ENCODE assay signal across 24 cellular contexts in the genomic region with DNA sequence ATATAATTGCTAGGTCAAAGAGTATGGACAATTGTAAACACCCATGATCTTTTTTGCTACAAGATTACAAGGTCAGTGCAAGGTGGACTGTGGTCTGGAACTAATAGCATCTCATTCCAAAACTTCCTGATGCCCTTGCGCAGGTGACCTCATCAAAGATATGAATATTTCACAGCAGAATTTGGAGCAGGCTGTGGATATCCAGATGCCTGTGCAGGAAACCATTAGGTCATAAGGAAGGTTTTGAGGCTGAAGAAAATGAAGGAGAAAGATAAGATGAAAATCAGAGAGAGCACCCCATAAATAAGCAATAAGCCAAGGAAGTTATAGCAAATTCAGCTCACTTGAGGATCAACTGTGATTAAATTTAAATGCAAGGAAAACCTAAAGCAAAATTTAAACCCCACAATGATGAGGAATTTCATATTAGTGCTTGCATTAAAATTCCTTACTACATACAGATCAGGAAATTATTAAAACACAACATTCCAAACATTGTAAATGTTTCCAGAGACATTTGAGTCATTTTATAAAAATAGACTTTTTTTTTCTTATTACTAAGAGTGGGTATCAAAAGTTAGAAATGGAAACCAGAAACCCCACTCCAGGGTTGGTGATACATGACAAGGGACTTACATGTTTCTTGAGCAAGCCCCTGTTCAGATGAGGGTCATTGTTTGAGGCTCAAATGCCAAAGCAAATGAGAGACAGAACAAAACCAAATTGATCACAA.
DNase-seq lines count a peak whose midpoint lies in the region; FAIRE-seq and TF ChIP-seq lines count a peak whose summit lies in the region.
"Had no signal": no experiment of that assay in that cellular context is flagged by ENCODE, and none has a peak within 500 bp of the region (broad histone marks: within the 10 kb centered on the region; RNA-seq: fewer than 3 reads in every experiment).

No MANE protein-coding gene starts in this region.

- H3K79me2 ChIP-seq in SK-N-SH (ENCODE audit: insufficient read depth) (no peaks in the 10 kb centered on the region), endothelial cell of umbilical vein (ENCODE audit: control insufficient read depth, insufficient read depth, low read length) (no peaks in the 10 kb centered on the region), PC-9 (ENCODE audit: low read depth) (no peaks in the 10 kb centered on the region)

- TF ChIP-seq POLR2A in endothelial cell of umbilical vein (IDR thresholded peaks at IDR 0.05; ENCODE audit: low read depth, low read length), result no peak

- CTCF ChIA-PET in AG04450 (lab: Charles Lee) (no interaction called here), SK-N-SH (lab: Yijun Ruan, JAX) (no interaction called here), endothelial cell of umbilical vein (lab: Charles Lee) (no interaction called here), PC-9 (lab: Charles Lee) (no interaction called here)
- CTCF ChIA-PET in CD4-positive, alpha-beta memory T cell (lab: Charles Lee; ENCODE audit: partially characterized antibody), result no interaction called here

- H4K20me1 ChIP-seq in SK-N-SH (ENCODE audit: insufficient read depth), result no peaks in the 10 kb centered on the region
- H4K20me1 ChIP-seq in endothelial cell of umbilical vein (replicated peaks; ENCODE audit: control insufficient read depth, extremely low read depth, insufficient read depth, low read length), result no peaks in the 10 kb centered on the region
- no peaks in the 10 kb centered on the region for H4K20me1 ChIP-seq in PC-9 (ENCODE audit: insufficient read depth)

- POLR2A ChIA-PET in AG04450 (lab: Yijun Ruan, JAX) (no interaction called here), SK-N-SH (lab: Yijun Ruan, JAX) (no interaction called here), endothelial cell of umbilical vein (lab: Charles Lee) (no interaction called here), PC-9 (lab: Charles Lee; ENCODE audit: unreplicated experiment) (no interaction called here)
- POLR2A ChIA-PET in CD4-positive, alpha-beta memory T cell (lab: Charles Lee; ENCODE audit: partially characterized antibody), result no interaction called here

- DNase-seq in AG04450 (ENCODE audit: low read depth, low spot score), result no peak
- DNase-seq in SK-N-SH, result no peak
- DNase-seq in endothelial cell of umbilical vein (ENCODE audit: low read depth, low spot score), result peak; percentile 36
- no peak for DNase-seq in osteocyte (ENCODE audit: extremely low spot score, unreplicated experiment)
- no peak for DNase-seq in activated CD8-positive, alpha-beta memory T cell treated with anti-CD3 and anti-CD28 coated beads for 24 hours
- no peak for DNase-seq in effector memory CD4-positive, alpha-beta T cell
- DNase-seq in CD4-positive, alpha-beta memory T cell, result no peak
- no peak for DNase-seq in PC-9
- DNase-seq: 8988T; BE2C; CD4-positive, alpha-beta T cell; DMS153; EL; MM.1S; NCI-H1092; NCI-H1436 treated with DMSO at 0.1 percent for 48 hours; NCI-H2029; NCI-H2171; NCI-H446 treated with DMSO at 0.1 percent for 48 hours; NCI-H69; Peyer's patch had no signal

- no peak overlapping the region for H3K4me3 ChIP-seq in AG04450 (ENCODE audit: low read depth, low read length)
- H3K4me3 ChIP-seq in SK-N-SH (ENCODE audit: low read depth in 2 of 2, low read length in 1 of 2), result no peak overlapping the region
- no peak overlapping the region for H3K4me3 ChIP-seq in endothelial cell of umbilical vein (replicated peaks in 1 of 3; ENCODE audit: insufficient read depth in 1 of 3, low read depth in 1 of 3, low read length in 3 of 3)
- H3K4me3 ChIP-seq in effector memory CD4-positive, alpha-beta T cell (ENCODE audit: insufficient read depth, low read depth, low read length, poor library complexity, severe bottlenecking), result no peak overlapping the region
- H3K4me3 ChIP-seq in CD4-positive, alpha-beta memory T cell (ENCODE audit: low read length in 2 of 2), result no peak overlapping the region
- no peak overlapping the region for H3K4me3 ChIP-seq in PC-9
- H3K4me3 ChIP-seq: Peyer's patch had no signal

- H3K27ac ChIP-seq in AG04450 (ENCODE audit: low read depth, low read length) (peak overlapping the region; percentile 43), SK-N-SH (ENCODE audit: low read depth in 2 of 2, low read length in 1 of 2) (peak overlapping the region; percentile 79 to 89; a peak in 3 of 4 replicates), endothelial cell of umbilical vein (ENCODE audit: insufficient read depth, low read depth, low read length) (peak overlapping the region; percentile 48), PC-9 (no peak overlapping the region)
- no peak overlapping the region for H3K27ac ChIP-seq in effector memory CD4-positive, alpha-beta T cell (ENCODE audit: insufficient read depth, low read length, poor library complexity, severe bottlenecking)
- no peak overlapping the region for H3K27ac ChIP-seq in CD4-positive, alpha-beta memory T cell (ENCODE audit: low read depth, low read length)
- H3K27ac ChIP-seq: Peyer's patch had no signal

- dilution Hi-C loops in endothelial cell of umbilical vein (cut with MboI; ENCODE audit: extremely low pct_ligation_motif_present, low sequenced_read_pairs), result no loop called here

- H3K4me1 Mint-ChIP-seq in osteocyte (ENCODE audit: unreplicated experiment), result peaks cover 46% of the 10 kb centered on the region
- H3K4me1 Mint-ChIP-seq in CD4-positive, alpha-beta memory T cell, result peaks cover 0 to 3% (median under 1%) of the 10 kb centered on the region in 4 donors

- no peak for TF ChIP-seq RAD21 in SK-N-SH (IDR thresholded peaks at IDR 0.05; ENCODE audit: low read length)

- intact Hi-C loops in endothelial cell of umbilical vein (cut with micrococcal nuclease), result loop anchor here (1.0 to 2.0 kb wide), 2 partner anchors 44 to 167 kb away; no protein-coding TSS in a partner anchor
- intact Hi-C loops in CD4-positive, alpha-beta memory T cell (cut with micrococcal nuclease), result no loop called here
- intact Hi-C loops in PC-9 (cut with micrococcal nuclease; ENCODE audit: unreplicated experiment), result no loop called here

- peak; percentile 81 for FAIRE-seq in endothelial cell of umbilical vein (lab: Jason Lieb, UNC)
- FAIRE-seq: GM12892, GM18507, H1 had no signal

- H3K4me2 ChIP-seq in SK-N-SH (peak overlapping the region; percentile 5; the same call in 1 of the 2 replicates), endothelial cell of umbilical vein (ENCODE audit: insufficient read depth, low read length) (no peak overlapping the region), PC-9 (no peak overlapping the region)

- H3K9me1 ChIP-seq in endothelial cell of umbilical vein (replicated peaks; ENCODE audit: control insufficient read depth, extremely low read depth, insufficient read depth, low read length), result no peaks in the 10 kb centered on the region

- H3K9me3 ChIP-seq in AG04450 (ENCODE audit: control insufficient read depth, insufficient read depth, low read length), result peaks cover 5% of the 10 kb centered on the region; the same call in 1 of the 2 replicates
- no peaks in the 10 kb centered on the region; the same call in 1 of the 2 replicates for H3K9me3 ChIP-seq in SK-N-SH
- no peaks in the 10 kb centered on the region for H3K9me3 ChIP-seq in endothelial cell of umbilical vein (replicated peaks; ENCODE audit: control insufficient read depth, insufficient read depth, low read length)
- H3K9me3 ChIP-seq in effector memory CD4-positive, alpha-beta T cell (ENCODE audit: control insufficient read depth, low read length), result no peaks in the 10 kb centered on the region
- H3K9me3 ChIP-seq in CD4-positive, alpha-beta memory T cell (ENCODE audit: control insufficient read depth in 1 of 2, low read length in 2 of 2), result no peaks in the 10 kb centered on the region
- H3K9me3 ChIP-seq in PC-9 (ENCODE audit: insufficient read depth, low read depth), result no peaks in the 10 kb centered on the region
- H3K9me3 ChIP-seq: BE2C had no signal

- H2AFZ ChIP-seq in SK-N-SH (ENCODE audit: low read depth), result peak overlapping the region; percentile 39; the same call in 1 of the 2 replicates
- no peak overlapping the region for H2AFZ ChIP-seq in endothelial cell of umbilical vein (ENCODE audit: low read depth, low read length)
- no peak overlapping the region for H2AFZ ChIP-seq in PC-9

- H3K4me1 ChIP-seq in SK-N-SH (ENCODE audit: control insufficient read depth in 1 of 2, insufficient read depth in 2 of 2, low read depth in 1 of 2, low read length in 1 of 2) (no peaks in the 10 kb centered on the region), endothelial cell of umbilical vein (ENCODE audit: control insufficient read depth, extremely low read depth, insufficient read depth, low read length) (peaks cover 13% of the 10 kb centered on the region), PC-9 (replicated peaks; ENCODE audit: insufficient read depth) (no peaks in the 10 kb centered on the region)
- no peaks in the 10 kb centered on the region for H3K4me1 ChIP-seq in effector memory CD4-positive, alpha-beta T cell (ENCODE audit: control insufficient read depth, insufficient read depth, low read length, poor library complexity, severe bottlenecking)
- H3K4me1 ChIP-seq in CD4-positive, alpha-beta memory T cell (ENCODE audit: insufficient read depth, low read length), result no peaks in the 10 kb centered on the region
- H3K4me1 ChIP-seq: BE2C, Peyer's patch had no signal

- no peaks in the 10 kb centered on the region for H3K27me3 Mint-ChIP-seq in osteocyte (ENCODE audit: unreplicated experiment)
- H3K27me3 Mint-ChIP-seq in CD4-positive, alpha-beta memory T cell, result no peaks in the 10 kb centered on the region
- H3K27me3 Mint-ChIP-seq: CD4-positive, alpha-beta T cell had no signal

- no peak for TF ChIP-seq CTCF in AG04450 (IDR thresholded peaks at IDR 0.05; ENCODE audit: low read depth, low read length)
- no peak for TF ChIP-seq CTCF in SK-N-SH (IDR thresholded peaks at IDR 0.05)
- no peak for TF ChIP-seq CTCF in endothelial cell of umbilical vein (IDR thresholded peaks at IDR 0.05; ENCODE audit: extremely low read depth in 1 of 2, insufficient read depth in 1 of 2, low read depth in 1 of 2, low read length in 2 of 2)
- TF ChIP-seq CTCF in osteocyte (IDR thresholded peaks at IDR 0.05), result no peak
- no peak for TF ChIP-seq CTCF in PC-9 (conservative IDR thresholded peaks at IDR 0.05)

- no peaks in the 10 kb centered on the region for H3K9me2 ChIP-seq in SK-N-SH
- H3K9me2 ChIP-seq in PC-9 (ENCODE audit: insufficient read depth), result no peaks in the 10 kb centered on the region

- H3K27ac Mint-ChIP-seq in osteocyte (ENCODE audit: unreplicated experiment), result peak overlapping the region; percentile 84
- no peak overlapping the region for H3K27ac Mint-ChIP-seq in CD4-positive, alpha-beta memory T cell
- H3K27ac Mint-ChIP-seq: CD4-positive, alpha-beta T cell had no signal

- no TSS peak for BruUV-seq in endothelial cell of umbilical vein (replicated peaks; lab: Mats Ljungman, UMichigan)
- no TSS peak for BruUV-seq in PC-9 (replicated peaks; lab: Mats Ljungman, UMichigan)

- peak overlapping the region; percentile 22; the same call in 1 of the 2 replicates for H3K9ac ChIP-seq in SK-N-SH
- H3K9ac ChIP-seq in endothelial cell of umbilical vein (replicated peaks; ENCODE audit: extremely low read depth, insufficient read depth, low read length), result no peak overlapping the region

- H3K36me3 Mint-ChIP-seq in osteocyte (ENCODE audit: unreplicated experiment), result no peaks in the 10 kb centered on the region
- H3K36me3 Mint-ChIP-seq in CD4-positive, alpha-beta memory T cell, result peaks cover 0 to 6% of the 10 kb centered on the region in 2 donors

- H3K27me3 ChIP-seq in AG04450 (ENCODE audit: control insufficient read depth, insufficient read depth, low read length), result no peaks in the 10 kb centered on the region
- H3K27me3 ChIP-seq in SK-N-SH (ENCODE audit: insufficient read depth), result no peaks in the 10 kb centered on the region
- no peaks in the 10 kb centered on the region for H3K27me3 ChIP-seq in endothelial cell of umbilical vein (ENCODE audit: control insufficient read depth in 2 of 2, insufficient read depth in 2 of 2, low read length in 2 of 2)
- H3K27me3 ChIP-seq in effector memory CD4-positive, alpha-beta T cell (replicated peaks; ENCODE audit: control insufficient read depth, insufficient read depth, low read length, poor library complexity, severe bottlenecking), result no peaks in the 10 kb centered on the region
- no peaks in the 10 kb centered on the region for H3K27me3 ChIP-seq in CD4-positive, alpha-beta memory T cell (ENCODE audit: insufficient read depth, low read length)
- no peaks in the 10 kb centered on the region for H3K27me3 ChIP-seq in PC-9 (ENCODE audit: insufficient read depth, low read depth)
- H3K27me3 ChIP-seq: BE2C, Peyer's patch had no signal

- no peaks in the 10 kb centered on the region for H3K36me3 ChIP-seq in SK-N-SH (replicated peaks in 1 of 2; ENCODE audit: control insufficient read depth in 1 of 2, insufficient read depth in 2 of 2, low read length in 1 of 2)
- H3K36me3 ChIP-seq in endothelial cell of umbilical vein (ENCODE audit: control insufficient read depth in 2 of 2, extremely low read depth in 1 of 2, insufficient read depth in 2 of 2, low read length in 2 of 2), result no peaks in the 10 kb centered on the region
- no peaks in the 10 kb centered on the region for H3K36me3 ChIP-seq in effector memory CD4-positive, alpha-beta T cell (ENCODE audit: control insufficient read depth, insufficient read depth, low read length)
- H3K36me3 ChIP-seq in CD4-positive, alpha-beta memory T cell (ENCODE audit: insufficient read depth, low read length), result no peaks in the 10 kb centered on the region
- no peaks in the 10 kb centered on the region for H3K36me3 ChIP-seq in PC-9 (ENCODE audit: low read depth)
- H3K36me3 ChIP-seq: BE2C, Peyer's patch had no signal

- TF ChIP-seq EP300 in SK-N-SH (IDR thresholded peaks at IDR 0.05; ENCODE audit: borderline replicate concordance in 1 of 2, low read depth in 1 of 2, low read length in 1 of 2), result peak in 1 of 2 experiments; percentile 56; a peak in 1 of 4 replicates

- peaks cover 8% of the 10 kb centered on the region for H3K9me3 Mint-ChIP-seq in osteocyte (ENCODE audit: unreplicated experiment)
- H3K9me3 Mint-ChIP-seq in CD4-positive, alpha-beta memory T cell, result peaks cover 0 to 16% (median 10%) of the 10 kb centered on the region in 8 donors
- H3K9me3 Mint-ChIP-seq: CD4-positive, alpha-beta T cell had no signal

- no peak overlapping the region for H3K4me3 Mint-ChIP-seq in osteocyte (ENCODE audit: unreplicated experiment)
- H3K4me3 Mint-ChIP-seq in CD4-positive, alpha-beta memory T cell, result no peak overlapping the region
- H3K4me3 Mint-ChIP-seq: CD4-positive, alpha-beta T cell had no signal

- WGBS in SK-N-SH (ENCODE audit: low lambda C conversion rate), result 28% methylated on average over 1 of the region's 1 CpG

- H3F3A ChIP-seq in SK-N-SH (replicated peaks; ENCODE audit: insufficient read depth) (peaks cover 31% of the 10 kb centered on the region), PC-9 (ENCODE audit: insufficient read depth, low read depth) (no peaks in the 10 kb centered on the region)

Comparison
In these comparisons a context has a peak if more than half of its experiments do, and no peak if none do; other contexts are left out.
1. H3K27ac ChIP-seq: peak in AG04450 (single experiment), SK-N-SH (2 of 2) and endothelial cell of umbilical vein (single experiment); none in effector memory CD4-positive, alpha-beta T cell (single experiment), CD4-positive, alpha-beta memory T cell (single experiment) and PC-9 (single experiment).